ENCODE assay signal across 1 cellular context in the genomic region with DNA sequence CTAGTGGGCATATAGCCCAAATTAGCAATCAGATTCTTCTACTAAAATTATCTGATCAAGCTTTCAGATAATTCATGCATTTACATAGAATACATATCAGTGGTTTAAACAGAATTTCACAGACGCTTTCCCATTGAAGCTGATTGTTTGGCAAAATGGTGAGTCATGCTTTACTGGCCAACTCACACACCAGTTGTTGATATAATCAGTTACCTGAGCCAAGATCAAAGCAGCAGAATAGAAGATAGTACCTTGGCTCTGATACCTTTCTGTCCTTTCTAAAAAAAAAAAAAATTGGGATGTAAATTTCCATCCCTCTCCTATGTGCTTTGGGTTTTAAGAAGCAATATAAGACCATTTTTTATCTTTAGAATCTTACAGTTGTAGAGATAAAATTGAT.
TF ChIP-seq lines count a peak whose summit lies in the region.

No MANE protein-coding gene starts in this region.

TF ChIP-seq in HepG2, 621 proteins besides CTCF, POLR2A, EP300 and RAD21 (continued from another document):
- TF ChIP-seq RXRB (CRISPR knock-in tag; IDR thresholded peaks at IDR 0.05; ENCODE audit: borderline replicate concordance) (peak; percentile 48; the same call in 1 of the 2 replicates), TOPORS (CRISPR knock-in tag; IDR thresholded peaks at IDR 0.05) (no peak), SATB2 (CRISPR knock-in tag; IDR thresholded peaks at IDR 0.05) (no peak), HMG20A (CRISPR knock-in tag; IDR thresholded peaks at IDR 0.05; ENCODE audit: borderline replicate concordance) (peak; percentile 67; the same call in 1 of the 2 replicates), HMG20B (CRISPR knock-in tag; conservative IDR thresholded peaks at IDR 0.05) (no peak), RFX3 (CRISPR knock-in tag; IDR thresholded peaks at IDR 0.05) (no peak), SAP130 (CRISPR knock-in tag; IDR thresholded peaks at IDR 0.05; ENCODE audit: low read depth) (peak; percentile 70; the same call in 1 of the 2 replicates), ZNF331 (CRISPR knock-in tag; IDR thresholded peaks at IDR 0.05) (peak; percentile 48; the same call in 1 of the 2 replicates), ZEB1 (IDR thresholded peaks at IDR 0.05; ENCODE audit: insufficient replicate concordance, low read depth) (peak; percentile 99), SSRP1 (CRISPR knock-in tag; IDR thresholded peaks at IDR 0.05) (no peak), NFE2 (CRISPR knock-in tag; IDR thresholded peaks at IDR 0.05) (peak; percentile 70; the same call in 1 of the 2 replicates), JUN (CRISPR knock-in tag; IDR thresholded peaks at IDR 0.05) (peak; percentile 72; the same call in 1 of the 2 replicates), KMT2B (CRISPR knock-in tag; IDR thresholded peaks at IDR 0.05) (0 out of 2 replicates have a peak, but pooled peaks have one; percentile 26), HDAC1 (CRISPR knock-in tag; IDR thresholded peaks at IDR 0.05) (no peak), ZNF841 (CRISPR knock-in tag; IDR thresholded peaks at IDR 0.05; ENCODE audit: borderline replicate concordance) (no peak), SIX4 (CRISPR knock-in tag; IDR thresholded peaks at IDR 0.05) (peak; percentile 79), CREM (IDR thresholded peaks at IDR 0.05) (peak; percentile 69), CREM (CRISPR knock-in tag; IDR thresholded peaks at IDR 0.05) (no peak)
TF ChIP-seq in HepG2: peak in this region for 64.
